1 cellular context compared by ENCODE assay signal in the genomic region with DNA sequence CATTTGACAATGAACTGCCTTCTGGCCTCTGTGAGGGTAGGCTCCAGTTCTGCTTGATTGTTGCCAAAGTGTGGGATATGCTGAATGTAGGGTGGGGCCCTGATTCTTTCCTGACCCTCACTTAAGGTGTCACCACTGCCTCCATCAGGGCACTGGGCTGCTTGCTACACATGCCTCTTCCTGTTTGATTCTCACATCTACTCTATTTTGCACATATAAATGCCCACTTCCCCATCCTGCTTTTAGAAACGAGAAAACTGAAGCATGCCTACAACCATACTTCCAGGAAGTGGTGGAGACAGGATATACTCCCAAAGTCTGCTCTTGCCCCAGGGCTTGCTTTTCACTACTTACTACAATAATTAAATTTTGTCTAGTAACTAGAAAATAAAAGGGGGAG.
TF ChIP-seq lines count a peak whose summit lies in the region.

No MANE protein-coding gene starts in this region.

TF ChIP-seq in K562, 482 proteins besides CTCF, POLR2A, EP300 and RAD21:
- TF ChIP-seq E2F5 (CRISPR knock-in tag; IDR thresholded peaks at IDR 0.05) = no peak
- TF ChIP-seq, protein P1, sequence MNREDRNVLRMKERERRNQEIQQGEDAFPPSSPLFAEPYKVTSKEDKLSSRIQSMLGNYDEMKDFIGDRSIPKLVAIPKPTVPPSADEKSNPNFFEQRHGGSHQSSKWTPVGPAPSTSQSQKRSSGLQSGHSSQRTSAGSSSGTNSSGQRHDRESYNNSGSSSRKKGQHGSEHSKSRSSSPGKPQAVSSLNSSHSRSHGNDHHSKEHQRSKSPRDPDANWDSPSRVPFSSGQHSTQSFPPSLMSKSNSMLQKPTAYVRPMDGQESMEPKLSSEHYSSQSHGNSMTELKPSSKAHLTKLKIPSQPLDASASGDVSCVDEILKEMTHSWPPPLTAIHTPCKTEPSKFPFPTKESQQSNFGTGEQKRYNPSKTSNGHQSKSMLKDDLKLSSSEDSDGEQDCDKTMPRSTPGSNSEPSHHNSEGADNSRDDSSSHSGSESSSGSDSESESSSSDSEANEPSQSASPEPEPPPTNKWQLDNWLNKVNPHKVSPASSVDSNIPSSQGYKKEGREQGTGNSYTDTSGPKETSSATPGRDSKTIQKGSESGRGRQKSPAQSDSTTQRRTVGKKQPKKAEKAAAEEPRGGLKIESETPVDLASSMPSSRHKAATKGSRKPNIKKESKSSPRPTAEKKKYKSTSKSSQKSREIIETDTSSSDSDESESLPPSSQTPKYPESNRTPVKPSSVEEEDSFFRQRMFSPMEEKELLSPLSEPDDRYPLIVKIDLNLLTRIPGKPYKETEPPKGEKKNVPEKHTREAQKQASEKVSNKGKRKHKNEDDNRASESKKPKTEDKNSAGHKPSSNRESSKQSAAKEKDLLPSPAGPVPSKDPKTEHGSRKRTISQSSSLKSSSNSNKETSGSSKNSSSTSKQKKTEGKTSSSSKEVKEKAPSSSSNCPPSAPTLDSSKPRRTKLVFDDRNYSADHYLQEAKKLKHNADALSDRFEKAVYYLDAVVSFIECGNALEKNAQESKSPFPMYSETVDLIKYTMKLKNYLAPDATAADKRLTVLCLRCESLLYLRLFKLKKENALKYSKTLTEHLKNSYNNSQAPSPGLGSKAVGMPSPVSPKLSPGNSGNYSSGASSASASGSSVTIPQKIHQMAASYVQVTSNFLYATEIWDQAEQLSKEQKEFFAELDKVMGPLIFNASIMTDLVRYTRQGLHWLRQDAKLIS (CRISPR knock-in tag; IDR thresholded peaks at IDR 0.05) = no peak
- no peak for TF ChIP-seq TBL1XR1 (IDR thresholded peaks at IDR 0.05; ENCODE audit: low read length in 2 of 2)
- peak; percentile 47; the same call in 1 of the 2 replicates for TF ChIP-seq ZNF143 (CRISPR knock-in tag; IDR thresholded peaks at IDR 0.05)
- 0 out of 2 replicates have a peak, but pooled peaks have one; percentile 7 for TF ChIP-seq CBFB (CRISPR knock-in tag; IDR thresholded peaks at IDR 0.05)
- 0 out of 2 replicates have a peak, but pooled peaks have one; percentile 8 for TF ChIP-seq HDGF (IDR thresholded peaks at IDR 0.05)
- TF ChIP-seq SPI1 (IDR thresholded peaks at IDR 0.05; ENCODE audit: borderline replicate concordance, low read depth, low read length) = peak; percentile 45; the same call in 1 of the 2 replicates
- TF ChIP-seq ZNF217 (CRISPR knock-in tag; IDR thresholded peaks at IDR 0.05) = no peak
- no peak for TF ChIP-seq MAFK (IDR thresholded peaks at IDR 0.05; ENCODE audit: low read length)
- 0 out of 2 replicates have a peak, but pooled peaks have one; percentile 26 for TF ChIP-seq GABPB1 (CRISPR knock-in tag; IDR thresholded peaks at IDR 0.05)
